Comparison of ENCODE assay signal across 1 cellular context in genomic region chr5:141691867-141692532, GRCh38.
TF ChIP-seq lines count a peak whose summit lies in the region.

No MANE protein-coding gene starts in this region.

TF ChIP-seq in GM12878, 131 proteins besides CTCF, POLR2A, EP300 and RAD21 (continued from another document):
- no peak for TF ChIP-seq ZBTB40 (IDR thresholded peaks at IDR 0.05; ENCODE audit: borderline replicate concordance)
